In the genomic region with DNA sequence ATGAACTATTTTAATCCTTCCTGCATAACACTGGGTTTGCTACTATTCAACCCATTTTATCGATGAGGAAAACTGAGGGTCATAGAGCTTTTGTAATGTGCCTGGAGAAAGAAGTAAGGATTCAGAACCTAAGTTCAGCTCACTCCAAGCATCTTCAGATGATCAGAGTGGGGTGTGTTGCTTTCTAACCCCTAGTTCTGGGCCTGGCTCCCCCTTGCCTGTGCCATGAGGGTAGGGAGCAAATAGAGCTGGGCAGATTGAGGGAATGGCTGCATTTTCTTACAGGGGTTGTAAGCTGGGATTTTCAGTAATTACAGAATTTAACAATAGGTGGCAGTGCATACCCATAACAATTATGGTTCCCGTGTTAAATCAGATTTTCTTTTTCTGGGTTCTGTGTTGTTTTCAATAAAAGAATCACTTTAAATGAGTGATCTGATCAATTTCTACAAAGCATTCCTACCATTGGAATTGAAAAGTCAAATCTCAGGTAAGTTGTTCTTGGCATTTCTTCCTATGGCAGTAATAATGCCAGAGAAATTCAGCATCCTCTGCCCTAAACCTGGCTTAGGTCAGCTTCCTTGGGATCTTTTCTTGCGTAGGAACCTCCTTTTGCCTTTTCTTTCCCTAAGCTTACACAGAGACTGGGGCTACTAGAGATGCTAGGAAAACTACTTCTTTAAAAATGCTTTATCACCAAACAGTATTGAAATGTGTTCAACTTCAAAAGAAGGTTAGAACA, we compare ENCODE assay signal across 9 cellular contexts. TPM values are rescaled to one million over a fixed set of nuclear protein-coding genes. Genes with fewer than 3 reads are reported as not detected.
DNase-seq lines count a peak whose midpoint lies in the region; ATAC-seq lines count a peak whose summit lies in the region.
"Had no signal": no experiment of that assay in that cellular context is flagged by ENCODE, and none has a peak within 500 bp of the region (broad histone marks: within the 10 kb centered on the region; RNA-seq: fewer than 3 reads in every experiment).

No MANE protein-coding gene starts in this region.

- H3K27me3 Mint-ChIP-seq in activated T-cell treated with anti-CD3 and anti-CD28 coated beads, Interleukin-2, amount 50 U/mL, for 4 hours (ENCODE audit: low read depth) = peaks cover 2% of the 10 kb centered on the region

- DNase-seq in NCI-H2171 treated with DMSO at 0.1 percent for 48 hours (lab: John Stamatoyannopoulos, UW) (peak; percentile 29), NCI-H2171 (lab: John Stamatoyannopoulos, UW) (no peak), NOMO-1 (lab: John Stamatoyannopoulos, UW; ENCODE audit: unreplicated experiment in 2 of 2) (peak; percentile 46 to 74), dermis blood vessel endothelial cell (peak; percentile 72), myocyte (ENCODE audit: low read depth) (peak; percentile 60)
- no peak for DNase-seq in activated T-cell treated with anti-CD3 and anti-CD28 coated beads, Interleukin-2, amount 50 U/mL, for 4 hours

- H3K36me3 Mint-ChIP-seq in activated T-cell treated with anti-CD3 and anti-CD28 coated beads, Interleukin-2, amount 50 U/mL, for 4 hours (ENCODE audit: insufficient read depth) = no peaks in the 10 kb centered on the region
- H3K36me3 Mint-ChIP-seq: activated naive CD4-positive, alpha-beta T cell treated with anti-CD3 and anti-CD28 coated beads, Interleukin-2, amount 50 U/mL, for 72 hours had no signal

- no peaks in the 10 kb centered on the region for H3K4me1 Mint-ChIP-seq in activated T-cell treated with anti-CD3 and anti-CD28 coated beads, Interleukin-2, amount 50 U/mL, for 4 hours (ENCODE audit: low read depth)

- H3K9me3 Mint-ChIP-seq in activated T-cell treated with anti-CD3 and anti-CD28 coated beads, Interleukin-2, amount 50 U/mL, for 4 hours = no peaks in the 10 kb centered on the region
- H3K9me3 Mint-ChIP-seq: activated naive CD4-positive, alpha-beta T cell treated with anti-CD3 and anti-CD28 coated beads, Interleukin-2, amount 50 U/mL, for 72 hours had no signal

- peak; percentile 50 for ATAC-seq in HG02642 (IDR thresholded peaks at IDR 0.05; ENCODE audit: poor library complexity, unreplicated experiment)
- ATAC-seq in GM21737 (IDR thresholded peaks at IDR 0.05; ENCODE audit: unreplicated experiment) = no peak
- ATAC-seq in activated T-cell treated with anti-CD3 and anti-CD28 coated beads, Interleukin-2, amount 50 U/mL, for 4 hours = no peak

- no peak overlapping the region for H3K4me3 Mint-ChIP-seq in activated T-cell treated with anti-CD3 and anti-CD28 coated beads, Interleukin-2, amount 50 U/mL, for 4 hours

RNA-seq across cellular contexts. Expression of a gene that starts 45.2 kb away (rescaled TPM):
- total RNA-seq in dermis blood vessel endothelial cell (13.4 and 27.7 TPM in 2 replicates), myocyte (17.1 and 26.5 TPM in 2 replicates)
- 9.3 TPM for polyA plus RNA-seq in myocyte (2012)
- not detected for total RNA-seq in activated T-cell treated with anti-CD3 and anti-CD28 coated beads, Interleukin-2, amount 50 U/mL, for 4 hours
- total RNA-seq: activated naive CD4-positive, alpha-beta T cell treated with anti-CD3 and anti-CD28 coated beads, Interleukin-2, amount 50 U/mL, for 72 hours had no signal

Comparison
In these comparisons a context has a peak if more than half of its experiments do, and no peak if none do; other contexts are left out.
1. DNase-seq: peak in NCI-H2171 treated with DMSO at 0.1 percent for 48 hours (single experiment), NOMO-1 (2 of 2), dermis blood vessel endothelial cell (single experiment) and myocyte (single experiment); none in NCI-H2171 (single experiment) and activated T-cell treated with anti-CD3 and anti-CD28 coated beads, Interleukin-2, amount 50 U/mL, for 4 hours (single experiment).